Comparison of ENCODE assay signal across 9 cellular contexts in the genomic region with DNA sequence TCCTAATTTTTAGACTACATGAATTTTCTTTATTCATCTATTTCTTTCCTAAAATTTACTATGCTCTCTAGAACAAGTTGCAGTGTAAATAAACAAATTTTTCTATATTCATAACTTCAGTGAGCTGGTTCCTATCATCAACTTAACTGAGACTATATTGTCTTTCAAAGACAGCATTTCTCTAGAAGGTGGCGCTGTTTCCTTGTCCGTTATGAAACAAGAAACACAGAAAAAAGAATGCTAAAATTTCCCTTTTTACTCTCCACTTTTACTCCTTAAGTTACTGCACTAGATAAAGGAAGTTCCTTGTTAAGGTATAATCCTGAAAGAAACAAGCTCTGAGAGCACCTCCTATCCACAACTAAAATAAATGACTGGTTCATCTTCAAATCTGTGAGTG. TPM values are rescaled to one million over a fixed set of nuclear protein-coding genes. Genes with fewer than 3 reads are reported as not detected.
DNase-seq lines count a peak whose midpoint lies in the region; ATAC-seq and TF ChIP-seq lines count a peak whose summit lies in the region.
"Had no signal": no experiment of that assay in that cellular context is flagged by ENCODE, and none has a peak within 500 bp of the region (broad histone marks: within the 10 kb centered on the region; RNA-seq: fewer than 3 reads in every experiment).

No MANE protein-coding gene starts in this region.

- TF ChIP-seq POLR2A in upper lobe of left lung (IDR thresholded peaks at IDR 0.05): no peak

- no peaks in the 10 kb centered on the region for H3K9me3 ChIP-seq in upper lobe of left lung

- ATAC-seq in upper lobe of left lung (ENCODE audit: low FRiP score in 2 of 2) (no peak), GM18502 (IDR thresholded peaks at IDR 0.05; ENCODE audit: poor library complexity, unreplicated experiment) (no peak)

- H3K36me3 Mint-ChIP-seq in neural crest cell (ENCODE audit: low read depth): no peaks in the 10 kb centered on the region

- H3K4me1 ChIP-seq in upper lobe of left lung: no peaks in the 10 kb centered on the region

- DNase-seq in ELR (ENCODE audit: low read depth) (peak; percentile 33), LHCN-M2 (ENCODE audit: low read depth) (peak; percentile 8), astrocyte of the cerebellum (ENCODE audit: low read depth) (no peak), neural crest cell (ENCODE audit: low read depth, low spot score) (no peak), upper lobe of left lung (no peak), amygdala (lab: John Stamatoyannopoulos, UW) (no peak)

- H3K27ac Mint-ChIP-seq in neural crest cell (ENCODE audit: unreplicated experiment): no peak overlapping the region

- no peaks in the 10 kb centered on the region for H3K9me3 Mint-ChIP-seq in neural crest cell

- H3K27ac ChIP-seq in upper lobe of left lung: no peak overlapping the region

- no peaks in the 10 kb centered on the region for H3K4me1 Mint-ChIP-seq in neural crest cell

- H3K4me3 ChIP-seq in astrocyte of the cerebellum (ENCODE audit: low read depth, low read length): no peak overlapping the region
- no peak overlapping the region for H3K4me3 ChIP-seq in upper lobe of left lung

- no peaks in the 10 kb centered on the region for H3K36me3 ChIP-seq in upper lobe of left lung

- H3K27me3 ChIP-seq in upper lobe of left lung: no peaks in the 10 kb centered on the region

- in situ Hi-C loops in astrocyte of the cerebellum (cut with HindIII; ENCODE audit: low sequenced_read_pairs): loop anchor here (5.0 kb wide), 1 partner anchor 47 kb away; no protein-coding TSS in a partner anchor

- TF ChIP-seq EP300 in upper lobe of left lung (IDR thresholded peaks at IDR 0.05): no peak

- peaks cover 31% of the 10 kb centered on the region for H3K27me3 Mint-ChIP-seq in neural crest cell (ENCODE audit: low read depth)

- WGBS in upper lobe of left lung, 2 donors: 25 to 38% methylated on average over 2 of the region's 2 CpGs

- H3K4me3 Mint-ChIP-seq in neural crest cell: no peak overlapping the region

- TF ChIP-seq CTCF in astrocyte of the cerebellum (IDR thresholded peaks at IDR 0.05; ENCODE audit: low read depth, low read length, missing control alignments): peak; percentile 33
- TF ChIP-seq CTCF in neural crest cell (conservative IDR thresholded peaks at IDR 0.05): peak; percentile 49
- peak in 1 of 6 experiments; percentile 18 for TF ChIP-seq CTCF in upper lobe of left lung (IDR thresholded peaks at IDR 0.05)

RNA-seq across cellular contexts. Expression of gene CLEC2A, which starts 8.2 kb away (rescaled TPM):
- total RNA-seq in LHCN-M2 (2014; rRNA removed): not detected in 2 replicates
- not detected for polyA plus RNA-seq in LHCN-M2 (2012)
- not detected in 2 replicates for total RNA-seq in neural crest cell
- total RNA-seq in upper lobe of left lung: not detected
- total RNA-seq: dermis microvascular lymphatic vessel endothelial cell, skeletal muscle tissue had no signal

RNA-seq across cellular contexts. Expression of gene CLEC12A, which starts 30.8 kb away (rescaled TPM):
- total RNA-seq in LHCN-M2 (2014; rRNA removed) (not detected in 2 replicates), neural crest cell (not detected in 2 replicates), upper lobe of left lung (10 to 100 TPM in 3 of 6 donors, 1 to 10 TPM in 3; 3.1 to 63.5 (median 9.2) TPM)
- polyA plus RNA-seq in LHCN-M2 (2012): not detected
- total RNA-seq: dermis microvascular lymphatic vessel endothelial cell had no signal

RNA-seq across cellular contexts. Expression of gene CLEC1B, which starts 58.6 kb away (rescaled TPM):
- not detected in 2 replicates for total RNA-seq in LHCN-M2 (2014; rRNA removed)
- polyA plus RNA-seq in LHCN-M2 (2012): not detected
- not detected in 2 replicates for total RNA-seq in neural crest cell
- total RNA-seq in upper lobe of left lung: 1 to 10 TPM in 2 of 6 donors, under 1 TPM in 2, not detected in 2; 0.23 to 1.4 (median 0.68) TPM
- total RNA-seq: dermis microvascular lymphatic vessel endothelial cell, skeletal muscle tissue had no signal

RNA-seq across cellular contexts. Expression of gene KLRF2, which starts 59.1 kb away (rescaled TPM):
- total RNA-seq in LHCN-M2 (2014; rRNA removed): not detected in 2 replicates
- polyA plus RNA-seq in LHCN-M2 (2012): not detected
- not detected in 2 replicates for total RNA-seq in neural crest cell
- total RNA-seq in upper lobe of left lung: not detected
- total RNA-seq: dermis microvascular lymphatic vessel endothelial cell, skeletal muscle tissue had no signal

Comparison
In these comparisons a context has a peak if more than half of its experiments do, and no peak if none do; other contexts are left out.
1. DNase-seq: peak in ELR (single experiment) and LHCN-M2 (single experiment); none in astrocyte of the cerebellum (single experiment), neural crest cell (single experiment), upper lobe of left lung (0 of 2) and amygdala (0 of 56).